ENCODE assay signal across 20 cellular contexts in the genomic region with DNA sequence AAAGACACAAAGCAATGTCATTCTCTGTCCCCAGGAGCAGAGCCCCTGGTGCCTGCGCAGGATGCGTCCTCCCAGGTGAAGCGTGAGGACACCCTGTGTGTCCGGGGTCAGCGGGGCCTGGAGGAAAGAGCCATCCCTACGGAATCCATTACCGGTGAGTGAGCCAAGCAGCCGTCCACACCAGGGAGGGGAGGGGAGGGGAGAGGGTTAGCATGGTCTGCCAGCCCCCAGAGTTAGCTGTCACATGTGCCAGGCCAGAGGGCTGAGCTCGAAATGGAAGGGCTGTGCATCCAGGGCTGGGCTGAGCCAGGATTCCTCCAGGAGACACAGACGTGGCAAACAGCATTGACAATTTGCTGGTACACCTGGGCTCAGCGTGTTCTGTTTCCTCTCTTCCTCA. TPM values are rescaled to one million over a fixed set of nuclear protein-coding genes. Genes with fewer than 3 reads are reported as not detected.
DNase-seq lines count a peak whose midpoint lies in the region; ATAC-seq and TF ChIP-seq lines count a peak whose summit lies in the region.
"Had no signal": no experiment of that assay in that cellular context is flagged by ENCODE, and none has a peak within 500 bp of the region (broad histone marks: within the 10 kb centered on the region; RNA-seq: fewer than 3 reads in every experiment).

No MANE protein-coding gene starts in this region.

- no peak for TF ChIP-seq CTCF in RWPE1 (conservative IDR thresholded peaks at IDR 0.05; ENCODE audit: low read depth)

- CTCF ChIA-PET in RWPE1 (lab: Yijun Ruan, JAX): no interaction called here

- DNase-seq in activated CD4-positive, alpha-beta T cell treated with anti-CD3 and anti-CD28 coated beads, Interleukin-2, amount 10 ng/mL, durations not matched to agents 24 days and 14 days: no peak
- DNase-seq in activated CD4-positive, alpha-beta T cell treated with anti-CD3 and anti-CD28 coated beads, Interleukin-2, amount 50 U/mL, for 1 hour: no peak
- no peak for DNase-seq in activated naive CD8-positive, alpha-beta T cell treated with anti-CD3 and anti-CD28 coated beads, Interleukin-2, amount 50 U/mL, for 24 hours
- DNase-seq in activated naive CD8-positive, alpha-beta T cell treated with anti-CD3 and anti-CD28 coated beads for 36 hours: no peak
- DNase-seq in RWPE1 (ENCODE audit: low spot score) (no peak), NCI-H128 (lab: John Stamatoyannopoulos, UW; ENCODE audit: unreplicated experiment) (no peak)
- no peak for DNase-seq in central memory CD8-positive, alpha-beta T cell (ENCODE audit: low spot score in 2 of 2)
- DNase-seq: 8988T; CD4-positive, alpha-beta memory T cell; DND-41; H7; IMR-90; NCI-H1105; NCI-H2081 treated with DMSO at 0.1 percent for 48 hours; NCI-H2171 treated with DMSO at 0.1 percent for 48 hours; NCI-H524 treated with DMSO at 0.1 percent for 48 hours; NCI-H82 had no signal

- ATAC-seq in activated naive CD8-positive, alpha-beta T cell treated with anti-CD3 and anti-CD28 coated beads, Interleukin-2, amount 50 U/mL, for 24 hours: no peak
- no peak for ATAC-seq in central memory CD8-positive, alpha-beta T cell (replicated peaks; ENCODE audit: extremely low read depth, poor library complexity, severe bottlenecking)
- ATAC-seq: GM12878, Panc1 had no signal

- peak overlapping the region; percentile 93 for H3K27ac Mint-ChIP-seq in activated CD4-positive, alpha-beta T cell treated with anti-CD3 and anti-CD28 coated beads, Interleukin-2, amount 10 ng/mL, durations not matched to agents 24 days and 14 days
- peak overlapping the region; percentile 90 for H3K27ac Mint-ChIP-seq in activated naive CD8-positive, alpha-beta T cell treated with anti-CD3 and anti-CD28 coated beads, Interleukin-2, amount 50 U/mL, for 24 hours
- H3K27ac Mint-ChIP-seq in activated naive CD8-positive, alpha-beta T cell treated with anti-CD3 and anti-CD28 coated beads for 36 hours: no peak overlapping the region
- H3K27ac Mint-ChIP-seq in central memory CD8-positive, alpha-beta T cell (ENCODE audit: low read depth): peak overlapping the region; percentile 74

- peak overlapping the region; percentile 6; the same call in 1 of the 2 replicates for H3K27ac ChIP-seq in RWPE1
- H3K27ac ChIP-seq: BLaER1 treated with 17β-estradiol and CSF1 and Interleukin-3, amounts not matched to agents 10 nM and 100 nM had no signal

- H3K4me3 Mint-ChIP-seq in activated CD4-positive, alpha-beta T cell treated with anti-CD3 and anti-CD28 coated beads, Interleukin-2, amount 10 ng/mL, durations not matched to agents 24 days and 14 days: no peak overlapping the region
- no peak overlapping the region for H3K4me3 Mint-ChIP-seq in activated naive CD8-positive, alpha-beta T cell treated with anti-CD3 and anti-CD28 coated beads, Interleukin-2, amount 50 U/mL, for 24 hours
- no peak overlapping the region for H3K4me3 Mint-ChIP-seq in activated naive CD8-positive, alpha-beta T cell treated with anti-CD3 and anti-CD28 coated beads for 36 hours
- no peak overlapping the region for H3K4me3 Mint-ChIP-seq in central memory CD8-positive, alpha-beta T cell
- H3K4me3 Mint-ChIP-seq: CD4-positive, alpha-beta memory T cell had no signal

- H3K9me3 Mint-ChIP-seq in activated CD4-positive, alpha-beta T cell treated with anti-CD3 and anti-CD28 coated beads, Interleukin-2, amount 10 ng/mL, durations not matched to agents 24 days and 14 days: no peaks in the 10 kb centered on the region
- no peaks in the 10 kb centered on the region for H3K9me3 Mint-ChIP-seq in activated naive CD8-positive, alpha-beta T cell treated with anti-CD3 and anti-CD28 coated beads, Interleukin-2, amount 50 U/mL, for 24 hours
- H3K9me3 Mint-ChIP-seq in activated naive CD8-positive, alpha-beta T cell treated with anti-CD3 and anti-CD28 coated beads for 36 hours: no peaks in the 10 kb centered on the region
- no peaks in the 10 kb centered on the region for H3K9me3 Mint-ChIP-seq in central memory CD8-positive, alpha-beta T cell
- H3K9me3 Mint-ChIP-seq: CD4-positive, alpha-beta memory T cell had no signal

- H3K4me1 Mint-ChIP-seq in activated CD4-positive, alpha-beta T cell treated with anti-CD3 and anti-CD28 coated beads, Interleukin-2, amount 10 ng/mL, durations not matched to agents 24 days and 14 days: peaks cover 14% of the 10 kb centered on the region
- peaks cover 22% of the 10 kb centered on the region for H3K4me1 Mint-ChIP-seq in activated naive CD8-positive, alpha-beta T cell treated with anti-CD3 and anti-CD28 coated beads, Interleukin-2, amount 50 U/mL, for 24 hours
- peaks cover 4% of the 10 kb centered on the region for H3K4me1 Mint-ChIP-seq in activated naive CD8-positive, alpha-beta T cell treated with anti-CD3 and anti-CD28 coated beads for 36 hours
- peaks cover 8% of the 10 kb centered on the region for H3K4me1 Mint-ChIP-seq in central memory CD8-positive, alpha-beta T cell

- peaks cover 75% of the 10 kb centered on the region for H3K36me3 Mint-ChIP-seq in activated CD4-positive, alpha-beta T cell treated with anti-CD3 and anti-CD28 coated beads, Interleukin-2, amount 10 ng/mL, durations not matched to agents 24 days and 14 days (ENCODE audit: low read depth)
- H3K36me3 Mint-ChIP-seq in activated naive CD8-positive, alpha-beta T cell treated with anti-CD3 and anti-CD28 coated beads, Interleukin-2, amount 50 U/mL, for 24 hours (ENCODE audit: low read depth): peaks cover 66% of the 10 kb centered on the region
- H3K36me3 Mint-ChIP-seq in activated naive CD8-positive, alpha-beta T cell treated with anti-CD3 and anti-CD28 coated beads for 36 hours: peaks cover 22% of the 10 kb centered on the region
- peaks cover 46% of the 10 kb centered on the region for H3K36me3 Mint-ChIP-seq in central memory CD8-positive, alpha-beta T cell (ENCODE audit: insufficient read depth)

- H3K27me3 Mint-ChIP-seq in activated CD4-positive, alpha-beta T cell treated with anti-CD3 and anti-CD28 coated beads, Interleukin-2, amount 10 ng/mL, durations not matched to agents 24 days and 14 days: no peaks in the 10 kb centered on the region
- no peaks in the 10 kb centered on the region for H3K27me3 Mint-ChIP-seq in activated naive CD8-positive, alpha-beta T cell treated with anti-CD3 and anti-CD28 coated beads, Interleukin-2, amount 50 U/mL, for 24 hours
- no peaks in the 10 kb centered on the region for H3K27me3 Mint-ChIP-seq in activated naive CD8-positive, alpha-beta T cell treated with anti-CD3 and anti-CD28 coated beads for 36 hours
- no peaks in the 10 kb centered on the region for H3K27me3 Mint-ChIP-seq in central memory CD8-positive, alpha-beta T cell
- H3K27me3 Mint-ChIP-seq: CD4-positive, alpha-beta memory T cell had no signal

- intact Hi-C loops in activated CD4-positive, alpha-beta T cell treated with anti-CD3 and anti-CD28 coated beads, Interleukin-2, amount 10 ng/mL, durations not matched to agents 24 days and 14 days (cut with micrococcal nuclease): no loop called here

- POLR2A ChIA-PET in RWPE1 (lab: Yijun Ruan, JAX; ENCODE audit: low non-redundant PET): no interaction called here

RNA-seq across cellular contexts. Expression of a gene that starts 15.2 kb away (rescaled TPM):
- total RNA-seq in activated CD4-positive, alpha-beta T cell treated with anti-CD3 and anti-CD28 coated beads, Interleukin-2, amount 10 ng/mL, durations not matched to agents 24 days and 14 days: 44.7 and 49.9 TPM in 2 replicates
- 10 to 100 TPM; 30.7 to 30.8 TPM for total RNA-seq in activated naive CD8-positive, alpha-beta T cell treated with anti-CD3 and anti-CD28 coated beads for 36 hours

RNA-seq across cellular contexts. Expression of a gene that starts 28.9 kb away (rescaled TPM):
- 18.0 and 18.7 TPM in 2 replicates for total RNA-seq in activated CD4-positive, alpha-beta T cell treated with anti-CD3 and anti-CD28 coated beads, Interleukin-2, amount 10 ng/mL, durations not matched to agents 24 days and 14 days
- 10 to 100 TPM; 12.5 to 14.6 TPM for total RNA-seq in activated naive CD8-positive, alpha-beta T cell treated with anti-CD3 and anti-CD28 coated beads for 36 hours

RNA-seq across cellular contexts. Expression of a gene that starts 51.4 kb away (rescaled TPM):
- total RNA-seq in activated CD4-positive, alpha-beta T cell treated with anti-CD3 and anti-CD28 coated beads, Interleukin-2, amount 10 ng/mL, durations not matched to agents 24 days and 14 days: 27.2 and 27.4 TPM in 2 replicates
- 10 to 100 TPM; 14.4 to 16.2 TPM for total RNA-seq in activated naive CD8-positive, alpha-beta T cell treated with anti-CD3 and anti-CD28 coated beads for 36 hours
